In genomic region chr20:11200423-11200822, GRCh38 we compare ENCODE assay signal across 25 cellular contexts.
"Had no signal": no experiment of that assay in that cellular context is flagged by ENCODE, and none has a peak within 500 bp of the region (broad histone marks: within the 10 kb centered on the region; RNA-seq: fewer than 3 reads in every experiment).

No MANE protein-coding gene starts in this region.

- H3K9me3 ChIP-seq: ovary, psoas muscle, sigmoid colon, uterus had no signal

- H3K27ac ChIP-seq: ovary, psoas muscle, sigmoid colon, uterus, WERI-Rb-1 had no signal

- H3K4me1 ChIP-seq: psoas muscle, uterus had no signal

- H3K4me3 ChIP-seq: ovary, psoas muscle, sigmoid colon, smooth muscle cell, uterus had no signal

- H3K4me2 ChIP-seq: smooth muscle cell had no signal

- H3K36me3 ChIP-seq: ovary, sigmoid colon, uterus, WERI-Rb-1 had no signal

- H3K27me3 ChIP-seq: ovary, sigmoid colon, uterus had no signal

- DNase-seq: activated CD4-positive, alpha-beta T cell treated with anti-CD3 and anti-CD28 coated beads for 48 hours; activated CD4-positive, alpha-beta T cell treated with anti-CD3 and anti-CD28 coated beads, Interleukin-2, amount 50 U/mL, for 48 hours; activated CD8-positive, alpha-beta memory T cell treated with anti-CD3 and anti-CD28 coated beads, Interleukin-2, amount 50 U/mL, for 4 hours; activated gamma-delta T cell; activated naive CD4-positive, alpha-beta T cell treated with anti-CD3 and anti-CD28 coated beads, Interleukin-2, amount 50 U/mL, for 16 hours; activated T-cell treated with anti-CD3 and anti-CD28 coated beads, Interleukin-2, amount 50 U/mL, for 24 hours; amygdala; caudate nucleus; foreskin fibroblast; naive thymus-derived CD4-positive, alpha-beta T cell; ovary; psoas muscle; sigmoid colon; stimulated activated CD4-positive, alpha-beta T cell treated with anti-CD3 and anti-CD28 coated beads, Interleukin-1b, Interleukin-23, amount 100 ng/mL, for 48 hours; stimulated activated CD4-positive, alpha-beta T cell treated with anti-CD3 and anti-CD28 coated beads, Interleukin-4, amount 100 ng/mL, for 4 hours; stimulated activated CD8-positive, alpha-beta memory T cell treated with anti-CD3 and anti-CD28 coated beads, Interleukin-4, amount 100 ng/mL, for 48 hours; stimulated activated naive CD8-positive, alpha-beta T cell treated with anti-CD3 and anti-CD28 coated beads, Interleukin-15, amount 100 ng/mL, for 72 hours; substantia nigra; T-helper 9 cell; uterus; WERI-Rb-1 had no signal

- ATAC-seq: activated CD4-positive, CD25-positive, alpha-beta regulatory T cell treated with anti-CD3 and anti-CD28 coated beads, Interleukin-2, amount 50 U/mL, for 24 hours; esophagus mucosa; naive thymus-derived CD4-positive, alpha-beta T cell; psoas muscle; stimulated activated memory B cell treated with anti-CD40 and anti-IgM and Interleukin-4, amounts not matched to agents 10 μg/mL and 1 μg/mL and 100 μg/mL, for 72 hours; stimulated activated naive CD8-positive, alpha-beta T cell treated with anti-CD3 and anti-CD28 coated beads, Interleukin-15, amount 100 ng/mL, for 72 hours had no signal
